Comparison of ENCODE assay signal across 27 cellular contexts in genomic region chr15:41856716-41857115, GRCh38. TPM values are rescaled to one million over a fixed set of nuclear protein-coding genes. Genes with fewer than 3 reads are reported as not detected.
DNase-seq lines count a peak whose midpoint lies in the region; ATAC-seq, FAIRE-seq and TF ChIP-seq lines count a peak whose summit lies in the region.
"Had no signal": no experiment of that assay in that cellular context is flagged by ENCODE, and none has a peak within 500 bp of the region (broad histone marks: within the 10 kb centered on the region; RNA-seq: fewer than 3 reads in every experiment).

No MANE protein-coding gene starts in this region.

- peaks cover 34% of the 10 kb centered on the region for H3K27me3 ChIP-seq in IMR-90 (ENCODE audit: control insufficient read depth, insufficient read depth, low read length)
- no peaks in the 10 kb centered on the region; a peak in 1 of 7 replicates for H3K27me3 ChIP-seq in H1 (replicated peaks in 1 of 4; ENCODE audit: control insufficient read depth in 3 of 4, extremely low read depth in 1 of 4, insufficient read depth in 3 of 4, low read length in 3 of 4)
- no peaks in the 10 kb centered on the region for H3K27me3 ChIP-seq in neuronal stem cell (ENCODE audit: control insufficient read depth in 3 of 3, insufficient read depth in 3 of 3, low read depth in 1 of 3, low read length in 3 of 3)
- peaks cover 27% of the 10 kb centered on the region for H3K27me3 ChIP-seq in transverse colon
- H3K27me3 ChIP-seq: BE2C, BLaER1 had no signal

- H2BK12ac ChIP-seq in H1 (ENCODE audit: low read depth, low read length) (no peak overlapping the region), neuronal stem cell (ENCODE audit: low read length) (no peak overlapping the region)

- DNase-seq in IMR-90 = no peak
- no peak for DNase-seq in H1 (ENCODE audit: low read depth in 1 of 2, low spot score in 2 of 2)
- no peak for DNase-seq in neuronal stem cell (ENCODE audit: low spot score)
- DNase-seq in transverse colon = no peak
- DNase-seq: 8988T; ACHN; BE2C; C1 segment of cervical spinal cord; CD4-positive, alpha-beta memory T cell; CD4-positive, CD25-positive, alpha-beta regulatory T cell; CD8-positive, alpha-beta memory T cell; COR-L47; DMS 273 treated with DMSO at 0.1 percent for 48 hours; DMS153; DMS53; DMS79; DND-41; EL; GDM1 had no signal

- intact Hi-C loops in IMR-90 (cut with micrococcal nuclease) (no loop called here), transverse colon (cut with DNase I; ENCODE audit: low total_unique reads) (no loop called here)

- CTCF ChIA-PET in IMR-90 (lab: Yijun Ruan, JAX) = no interaction called here
- CTCF ChIA-PET in H1 (lab: Charles Lee; ENCODE audit: partially characterized antibody) = interaction anchor here (0.8 to 3.6 kb wide), 9 partner anchors 9 to 45 kb away, joined by 3 to 21 read pairs (median 7); partner anchors contain the start of gene PLA2G4B

- H2BK15ac ChIP-seq in IMR-90 (ENCODE audit: low read depth, low read length) (no peak overlapping the region), H1 (ENCODE audit: low read length) (no peak overlapping the region), neuronal stem cell (ENCODE audit: low read length) (peak overlapping the region; percentile 67)

- WGBS in IMR-90 (ENCODE audit: extremely low coverage in 2 of 2, insufficient read length in 1 of 2), 2 experiments = 98% methylated on average over 8 of the region's 12 CpGs; no CpG with 5 or more reads in 1 of the 2 experiments
- WGBS in H1 (ENCODE audit: extremely low coverage in 1 of 2, insufficient coverage in 1 of 2, insufficient read length in 1 of 2, insufficient replicate concordance in 2 of 2, low coverage in 1 of 2, low lambda C conversion rate in 2 of 2, missing lambda C conversion rate in 1 of 2), 2 experiments = 90% methylated on average over 12 of the region's 12 CpGs; no CpG with 5 or more reads in 1 of the 2 experiments
- WGBS in neuronal stem cell (ENCODE audit: extremely low coverage in 2 of 2, insufficient read length in 2 of 2, insufficient replicate concordance in 1 of 2), 2 donors = no CpG with 5 or more reads among the region's 12 CpGs
- WGBS in transverse colon (ENCODE audit: low coverage in 1 of 2), 2 donors = 83% methylated on average over 4 of the region's 12 CpGs; no CpG with 5 or more reads in 1 of the 2 donors

- no peak overlapping the region for H4K91ac ChIP-seq in IMR-90 (ENCODE audit: insufficient read depth, low read depth, low read length)
- H4K91ac ChIP-seq in H1 (replicated peaks; ENCODE audit: insufficient read length, low read length) = no peak overlapping the region
- no peak overlapping the region for H4K91ac ChIP-seq in neuronal stem cell (ENCODE audit: low read depth, low read length, poor library complexity)

- no peak overlapping the region for H2BK5ac ChIP-seq in IMR-90 (ENCODE audit: low read depth, low read length, poor library complexity, severe bottlenecking)
- H2BK5ac ChIP-seq in H1 (ENCODE audit: low read depth, low read length) = no peak overlapping the region
- no peak overlapping the region for H2BK5ac ChIP-seq in neuronal stem cell (ENCODE audit: low read length)

- TF ChIP-seq RAD21 in IMR-90 (IDR thresholded peaks at IDR 0.05; ENCODE audit: low read length) (no peak), H1 (IDR thresholded peaks at IDR 0.05 in 1 of 2, conservative IDR thresholded peaks at IDR 0.05 in 1 of 2; ENCODE audit: low read depth in 2 of 2, low read length in 2 of 2) (no peak)

- no TSS peak for BruUV-seq in IMR-90 (replicated peaks; lab: Mats Ljungman, UMichigan)

- no peaks in the 10 kb centered on the region for H3K79me2 ChIP-seq in H1 (ENCODE audit: control insufficient read depth in 1 of 2, insufficient read depth in 2 of 2, low read length in 2 of 2)

- H2BK120ac ChIP-seq in IMR-90 (ENCODE audit: low read depth, low read length) (no peak overlapping the region), H1 (replicated peaks; ENCODE audit: low read depth, low read length) (no peak overlapping the region), neuronal stem cell (ENCODE audit: low read depth, low read length) (no peak overlapping the region)

- dilution Hi-C loops in IMR-90 (cut with HindIII; ENCODE audit: low sequenced_read_pairs, unreplicated experiment) = no loop called here

- H2BK20ac ChIP-seq in IMR-90 (ENCODE audit: low read depth, low read length) = no peak overlapping the region
- no peak overlapping the region for H2BK20ac ChIP-seq in H1 (ENCODE audit: low read length)

- H3K56ac ChIP-seq in IMR-90 (ENCODE audit: extremely low read depth, insufficient read depth, low read length) (no peak overlapping the region), H1 (replicated peaks; ENCODE audit: insufficient read length, low read depth, low read length) (no peak overlapping the region)

- H2AFZ ChIP-seq in IMR-90 (replicated peaks; ENCODE audit: low read length, poor library complexity) = no peak overlapping the region
- no peak overlapping the region for H2AFZ ChIP-seq in H1 (ENCODE audit: low read length)
- no peak overlapping the region for H2AFZ ChIP-seq in neuronal stem cell (ENCODE audit: low read length)

- H3K36me3 ChIP-seq in IMR-90 (ENCODE audit: control insufficient read depth, insufficient read depth, low read length) = no peaks in the 10 kb centered on the region
- no peaks in the 10 kb centered on the region for H3K36me3 ChIP-seq in H1 (ENCODE audit: control insufficient read depth in 2 of 4, insufficient read depth in 4 of 4, low read length in 3 of 4)
- H3K36me3 ChIP-seq in neuronal stem cell (replicated peaks in 1 of 2; ENCODE audit: control insufficient read depth in 2 of 2, insufficient read depth in 2 of 2, low read length in 2 of 2) = no peaks in the 10 kb centered on the region
- H3K36me3 ChIP-seq in transverse colon = no peaks in the 10 kb centered on the region
- H3K36me3 ChIP-seq: BE2C, BLaER1 had no signal

- H3K27ac ChIP-seq in IMR-90 (ENCODE audit: insufficient read depth, low read length) = no peak overlapping the region
- no peak overlapping the region for H3K27ac ChIP-seq in H1 (ENCODE audit: low read depth, low read length)
- H3K27ac ChIP-seq in neuronal stem cell (replicated peaks; ENCODE audit: low read length) = no peak overlapping the region
- H3K27ac ChIP-seq in transverse colon = no peak overlapping the region
- H3K27ac ChIP-seq: BLaER1 had no signal

- H3K4ac ChIP-seq in IMR-90 (ENCODE audit: low read depth, low read length) (no peak overlapping the region), H1 (replicated peaks; ENCODE audit: insufficient read length, low read depth, low read length) (no peak overlapping the region), neuronal stem cell (ENCODE audit: low read length) (no peak overlapping the region)

- peak overlapping the region; percentile 66 for H2AK9ac ChIP-seq in IMR-90 (replicated peaks; ENCODE audit: low read depth, low read length, poor library complexity)

- H3K9ac ChIP-seq in IMR-90 (ENCODE audit: low read depth, low read length) (no peak overlapping the region), H1 (replicated peaks in 1 of 4; ENCODE audit: extremely low read depth in 1 of 4, low read depth in 3 of 4, low read length in 3 of 4) (no peak overlapping the region), neuronal stem cell (ENCODE audit: low read depth, low read length, poor library complexity) (peak overlapping the region; percentile 30)
- H3K9ac ChIP-seq: BLaER1 had no signal

- ATAC-seq in IMR-90 (ENCODE audit: low read depth) = no peak
- ATAC-seq in GM21447 (IDR thresholded peaks at IDR 0.05; ENCODE audit: unreplicated experiment) = no peak
- ATAC-seq in GM18502 (IDR thresholded peaks at IDR 0.05; ENCODE audit: poor library complexity, unreplicated experiment) = no peak
- ATAC-seq: GM12878 had no signal

- no peaks in the 10 kb centered on the region for H4K20me1 ChIP-seq in IMR-90 (ENCODE audit: insufficient read depth, low read length)
- H4K20me1 ChIP-seq in H1 (replicated peaks in 1 of 2; ENCODE audit: control insufficient read depth in 1 of 2, insufficient read depth in 2 of 2, low read length in 2 of 2) = no peaks in the 10 kb centered on the region
- H4K20me1 ChIP-seq: BLaER1 had no signal

- no peak for FAIRE-seq in H1 (lab: Jason Lieb, UNC)
- FAIRE-seq: A204.1, GM12878, GM12892, GM19239 had no signal

- TF ChIP-seq POLR2A in IMR-90 (IDR thresholded peaks at IDR 0.05; ENCODE audit: low read depth, low read length) (no peak), H1 (IDR thresholded peaks at IDR 0.05; ENCODE audit: control extremely low read depth in 1 of 2, low read depth in 2 of 2, low read length in 2 of 2) (no peak), transverse colon (IDR thresholded peaks at IDR 0.05) (no peak)

- H3K4me3 ChIP-seq in IMR-90 (ENCODE audit: insufficient read depth, low read depth, low read length) (no peak overlapping the region), H1 (ENCODE audit: extremely low read depth in 1 of 4, insufficient read depth in 2 of 4, low read depth in 3 of 4, low read length in 4 of 4) (no peak overlapping the region), neuronal stem cell (ENCODE audit: low read length in 2 of 2) (no peak overlapping the region), transverse colon (no peak overlapping the region)
- H3K4me3 ChIP-seq: BLaER1, GM12878 had no signal

- no peak overlapping the region for H2AK5ac ChIP-seq in IMR-90 (ENCODE audit: low read depth, low read length)
- no peak overlapping the region for H2AK5ac ChIP-seq in H1 (ENCODE audit: low read depth, low read length)
- peak overlapping the region; percentile 78 for H2AK5ac ChIP-seq in neuronal stem cell (ENCODE audit: low read depth, low read length)

- H3K23me2 ChIP-seq in H1 (ENCODE audit: low read depth, low read length) = no peaks in the 10 kb centered on the region

- TF ChIP-seq CTCF in IMR-90 (conservative IDR thresholded peaks at IDR 0.05; ENCODE audit: low read depth, low read length) (no peak), H1 (IDR thresholded peaks at IDR 0.05; ENCODE audit: control extremely low read depth in 1 of 3, insufficient read depth in 1 of 3, low read depth in 1 of 3, low read length in 3 of 3) (no peak), transverse colon (IDR thresholded peaks at IDR 0.05) (no peak)

- no peaks in the 10 kb centered on the region for H3K9me3 ChIP-seq in IMR-90 (ENCODE audit: control insufficient read depth, insufficient read depth, low read length)
- no peaks in the 10 kb centered on the region for H3K9me3 ChIP-seq in H1 (ENCODE audit: insufficient read depth in 2 of 2, low read depth in 1 of 2, low read length in 1 of 2)
- peaks cover 0 to 3% of the 10 kb centered on the region in 2 donors for H3K9me3 ChIP-seq in neuronal stem cell (replicated peaks in 1 of 2; ENCODE audit: control insufficient read depth in 2 of 2, insufficient read depth in 1 of 2, low read depth in 1 of 2, low read length in 2 of 2)
- no peaks in the 10 kb centered on the region for H3K9me3 ChIP-seq in transverse colon
- H3K9me3 ChIP-seq: BE2C, BLaER1 had no signal

- H3K9me1 ChIP-seq in IMR-90 (ENCODE audit: insufficient read depth, low read length) = no peaks in the 10 kb centered on the region

- POLR2A ChIA-PET in IMR-90 (lab: Charles Lee; ENCODE audit: unreplicated experiment) = no interaction called here
- POLR2A ChIA-PET in H1 (lab: Charles Lee; ENCODE audit: partially characterized antibody) = interaction anchor here (1.1 kb wide), 1 partner anchor 30 kb away, joined by 3 read pairs; no protein-coding TSS in a partner anchor

- H3K4me2 ChIP-seq in IMR-90 (ENCODE audit: low read depth, low read length) (no peak overlapping the region), H1 (ENCODE audit: insufficient read depth in 1 of 2, low read depth in 2 of 2, low read length in 2 of 2) (no peak overlapping the region), neuronal stem cell (ENCODE audit: insufficient read depth, low read length, poor library complexity, severe bottlenecking) (no peak overlapping the region)

- in situ Hi-C loops in IMR-90 (cut with MboI; ENCODE audit: low sequenced_read_pairs) (no loop called here), transverse colon (cut with MboI; ENCODE audit: low pct_ligation_motif_present in 1 of 4, low pct_unique_long_range_greater_than_20kb in 1 of 4, low sequenced_read_pairs in 3 of 4) (no loop called here)

- H4K5ac ChIP-seq in IMR-90 (ENCODE audit: low read depth, low read length) (no peak overlapping the region), H1 (ENCODE audit: insufficient read length, low read depth, low read length) (no peak overlapping the region)

- H3K14ac ChIP-seq in IMR-90 (replicated peaks; ENCODE audit: low read depth, low read length) = no peak overlapping the region
- no peak overlapping the region for H3K14ac ChIP-seq in H1 (ENCODE audit: insufficient read length)
- no peak overlapping the region for H3K14ac ChIP-seq in neuronal stem cell (ENCODE audit: low read length)

- H3K23ac ChIP-seq in IMR-90 (ENCODE audit: low read depth, low read length) (no peak overlapping the region), H1 (ENCODE audit: insufficient read length) (no peak overlapping the region), neuronal stem cell (ENCODE audit: low read depth, low read length, poor library complexity) (no peak overlapping the region)

- H4K8ac ChIP-seq in IMR-90 (ENCODE audit: low read depth in 2 of 2, low read length in 2 of 2) (no peak overlapping the region), H1 (ENCODE audit: extremely low read depth, insufficient read depth, low read length) (peak overlapping the region; percentile 87; the same call in 1 of the 2 replicates), neuronal stem cell (ENCODE audit: low read depth, low read length) (no peak overlapping the region)

- H3K79me1 ChIP-seq in IMR-90 (ENCODE audit: low read depth in 1 of 2, low read length in 2 of 2) (no peaks in the 10 kb centered on the region), H1 (ENCODE audit: low read depth, low read length) (no peaks in the 10 kb centered on the region), neuronal stem cell (ENCODE audit: low read depth, low read length) (peaks cover 2% of the 10 kb centered on the region)

- TF ChIP-seq EP300 in H1 (IDR thresholded peaks at IDR 0.05; ENCODE audit: borderline replicate concordance in 1 of 2, low read depth in 2 of 2, low read length in 2 of 2) (no peak), transverse colon (IDR thresholded peaks at IDR 0.05; ENCODE audit: low read depth) (no peak)

- H3K4me1 ChIP-seq in IMR-90 (ENCODE audit: control insufficient read depth, insufficient read depth, low read length) (no peaks in the 10 kb centered on the region), H1 (replicated peaks in 1 of 4; ENCODE audit: control insufficient read depth in 3 of 4, insufficient read depth in 4 of 4, low read length in 3 of 4) (peaks cover 0 to 11% (median 2%) of the 10 kb centered on the region in 4 experiments; a peak in 3 of 7 replicates), neuronal stem cell (ENCODE audit: control insufficient read depth in 2 of 2, insufficient read depth in 1 of 2, low read depth in 1 of 2, low read length in 2 of 2) (peaks cover 10 to 13% of the 10 kb centered on the region in 2 donors), transverse colon (no peaks in the 10 kb centered on the region)
- H3K4me1 ChIP-seq: BE2C had no signal

- no peak overlapping the region for H3K18ac ChIP-seq in IMR-90 (ENCODE audit: low read depth, low read length)
- H3K18ac ChIP-seq in H1 (ENCODE audit: extremely low read depth, low read length) = no peak overlapping the region
- peak overlapping the region; percentile 90 for H3K18ac ChIP-seq in neuronal stem cell (ENCODE audit: low read length)

RNA-seq across cellular contexts. Expression of gene PLA2G4B, which starts 18.1 kb away (rescaled TPM):
- total RNA-seq in IMR-90 (2012; rRNA removed) (under 0.01 and 0.18 TPM in 2 replicates), transverse colon (1 to 10 TPM in 3 of 4 donors, not detected in 1; 1.6 to 5.2 (median 3.5) TPM)
- polyA plus RNA-seq in IMR-90 (2012; rRNA removed) (3.1 and 5.8 TPM in 2 replicates), H1 (2011; rRNA removed) (9.2 TPM in 2 replicates)
- 0.90 and 1.6 TPM in 2 replicates for polyA plus RNA-seq in IMR-90 (2012; cell fraction: cytosol; rRNA removed)
- 31.6 and 69.2 TPM in 2 replicates for polyA plus RNA-seq in IMR-90 (2012; cell fraction: nucleus; rRNA removed; ENCODE audit: low replicate concordance)
- 4.2 and 8.0 TPM in 2 replicates for total RNA-seq in H1 (2021; fragmentation: NEBNext Ultra II Directional; extraction: Animal tissue kit (Norgen Biotek cat#: 25700))
- 8.0 TPM for polyA plus RNA-seq in H1 (2011; cell fraction: cytosol; rRNA removed)
- polyA plus RNA-seq in H1 (2011; cell fraction: nucleus; rRNA removed) = 49.3 TPM
- 2.8 to 7.8 TPM (median 6.9 TPM) in 4 replicates for polyA plus RNA-seq in H1 (2012, experiment 1 of 2)
- 4.2 TPM for polyA plus RNA-seq in H1 (2012, experiment 2 of 2)
- polyA plus RNA-seq in H1 (2013, experiment 1 of 2) = 10.3 TPM
- polyA plus RNA-seq in H1 (2013, experiment 2 of 2) = 6.5 TPM
- 1.5 and 2.0 TPM in 2 replicates for polyA minus RNA-seq in H1 (2011; rRNA and poly(A)+ RNA removed)
- polyA minus RNA-seq in H1 (2011; cell fraction: cytosol; rRNA and poly(A)+ RNA removed) = 3.1 TPM
- polyA minus RNA-seq in H1 (2011; cell fraction: nucleus; rRNA and poly(A)+ RNA removed) = 7.5 TPM
- 16.5 TPM for polyA plus RNA-seq in neuronal stem cell (2013, experiment 1 of 2)
- polyA plus RNA-seq in neuronal stem cell (2013, experiment 2 of 2) = 15.9 TPM

RNA-seq across cellular contexts. Expression of gene JMJD7, which starts 28.8 kb away (rescaled TPM):
- 3.6 and 5.0 TPM in 2 replicates for total RNA-seq in IMR-90 (2012; rRNA removed)
- polyA plus RNA-seq in IMR-90 (2012; rRNA removed) = 6.3 and 8.1 TPM in 2 replicates
- polyA plus RNA-seq in IMR-90 (2012; cell fraction: cytosol; rRNA removed) = 7.9 and 8.2 TPM in 2 replicates
- 12.6 and 22.4 TPM in 2 replicates for polyA plus RNA-seq in IMR-90 (2012; cell fraction: nucleus; rRNA removed; ENCODE audit: low replicate concordance)
- 14.7 and 15.0 TPM in 2 replicates for total RNA-seq in H1 (2021; fragmentation: NEBNext Ultra II Directional; extraction: Animal tissue kit (Norgen Biotek cat#: 25700))
- 20.0 and 21.2 TPM in 2 replicates for polyA plus RNA-seq in H1 (2011; rRNA removed)
- 17.1 TPM for polyA plus RNA-seq in H1 (2011; cell fraction: cytosol; rRNA removed)
- 28.8 TPM for polyA plus RNA-seq in H1 (2011; cell fraction: nucleus; rRNA removed)
- polyA plus RNA-seq in H1 (2012, experiment 1 of 2) = 11.7 to 16.4 TPM (median 15.2 TPM) in 4 replicates
- 15.2 TPM for polyA plus RNA-seq in H1 (2012, experiment 2 of 2)
- 7.5 TPM for polyA plus RNA-seq in H1 (2013, experiment 1 of 2)
- polyA plus RNA-seq in H1 (2013, experiment 2 of 2) = 8.5 TPM
- 4.8 and 5.2 TPM in 2 replicates for polyA minus RNA-seq in H1 (2011; rRNA and poly(A)+ RNA removed)
- 10.6 TPM for polyA minus RNA-seq in H1 (2011; cell fraction: cytosol; rRNA and poly(A)+ RNA removed)
- polyA minus RNA-seq in H1 (2011; cell fraction: nucleus; rRNA and poly(A)+ RNA removed) = 6.7 TPM
- polyA plus RNA-seq in neuronal stem cell (2013, experiment 1 of 2) = 14.4 TPM
- 14.3 TPM for polyA plus RNA-seq in neuronal stem cell (2013, experiment 2 of 2)
- total RNA-seq in transverse colon = 10 to 100 TPM in 2 of 4 donors, 1 to 10 TPM in 2; 1.9 to 10.9 (median 7.6) TPM

RNA-seq across cellular contexts. Expression of gene SPTBN5, which starts 37.1 kb away (rescaled TPM):
- total RNA-seq in IMR-90 (2012; rRNA removed) (under 0.01 TPM in 2 replicates), transverse colon (1 to 10 TPM in 2 of 4 donors, under 1 TPM in 2; 0.16 to 8.0 (median 1.1) TPM)
- polyA plus RNA-seq in IMR-90 (2012; rRNA removed) (0.37 and 0.38 TPM in 2 replicates), H1 (2011; rRNA removed) (0.32 and 0.38 TPM in 2 replicates)
- polyA plus RNA-seq in IMR-90 (2012; cell fraction: cytosol; rRNA removed) = 0.10 and 0.12 TPM in 2 replicates
- 2.3 and 3.5 TPM in 2 replicates for polyA plus RNA-seq in IMR-90 (2012; cell fraction: nucleus; rRNA removed; ENCODE audit: low replicate concordance)
- 0.84 and 1.1 TPM in 2 replicates for total RNA-seq in H1 (2021; fragmentation: NEBNext Ultra II Directional; extraction: Animal tissue kit (Norgen Biotek cat#: 25700))
- 0.59 TPM for polyA plus RNA-seq in H1 (2011; cell fraction: cytosol; rRNA removed)
- 4.5 TPM for polyA plus RNA-seq in H1 (2011; cell fraction: nucleus; rRNA removed)
- 0.33 to 1.1 TPM (median 0.89 TPM) in 4 replicates for polyA plus RNA-seq in H1 (2012, experiment 1 of 2)
- polyA plus RNA-seq in H1 (2012, experiment 2 of 2) = 0.12 TPM
- 0.43 TPM for polyA plus RNA-seq in H1 (2013, experiment 1 of 2)
- 0.35 TPM for polyA plus RNA-seq in H1 (2013, experiment 2 of 2)
- 0.13 and 0.54 TPM in 2 replicates for polyA minus RNA-seq in H1 (2011; rRNA and poly(A)+ RNA removed)
- not detected for polyA minus RNA-seq in H1 (2011; cell fraction: cytosol; rRNA and poly(A)+ RNA removed)
- 1.00 TPM for polyA minus RNA-seq in H1 (2011; cell fraction: nucleus; rRNA and poly(A)+ RNA removed)
- polyA plus RNA-seq in neuronal stem cell (2013, experiment 1 of 2) = 0.08 TPM
- 0.14 TPM for polyA plus RNA-seq in neuronal stem cell (2013, experiment 2 of 2)
- polyA plus RNA-seq: CD14-positive monocyte; CD8-positive, alpha-beta memory T cell had no signal
